ENCODE assay signal across 1 cellular context in genomic region chr20:31936430-31936829, GRCh38.
TF ChIP-seq lines count a peak whose summit lies in the region.

No MANE protein-coding gene starts in this region.

TF ChIP-seq in WTC11, 78 proteins besides CTCF, POLR2A, EP300 and RAD21 (continued from another document):
- no peak for TF ChIP-seq ARID4B (CRISPR knock-in tag; IDR thresholded peaks at IDR 0.05; ENCODE audit: borderline replicate concordance)
- no peak for TF ChIP-seq FOXP1 (CRISPR knock-in tag; IDR thresholded peaks at IDR 0.05; ENCODE audit: borderline replicate concordance)
TF ChIP-seq in WTC11: peak in this region for 0.
